In genomic region chr13:110562696-110563462, GRCh38 we compare ENCODE assay signal across 9 cellular contexts. TPM values are rescaled to one million over a fixed set of nuclear protein-coding genes. Genes with fewer than 3 reads are reported as not detected.
DNase-seq lines count a peak whose midpoint lies in the region; ATAC-seq and TF ChIP-seq lines count a peak whose summit lies in the region.
"Had no signal": no experiment of that assay in that cellular context is flagged by ENCODE, and none has a peak within 500 bp of the region (broad histone marks: within the 10 kb centered on the region; RNA-seq: fewer than 3 reads in every experiment).

No MANE protein-coding gene starts in this region.

- H3K27ac ChIP-seq in right lobe of liver: peak overlapping the region; percentile 88 to 98 (median 90)
- H3K27ac ChIP-seq in subcutaneous abdominal adipose tissue (ENCODE audit: low read depth, low read length): peak overlapping the region; percentile 89

- H3K36me3 Mint-ChIP-seq in T-helper 2 cell treated with Interferon-gamma antibody and Interleukin-4, amounts not matched to agents 5 μg/mL and 100 μg/mL, for 36 hours (ENCODE audit: low read depth): no peaks in the 10 kb centered on the region

- H3K9me3 ChIP-seq in adipocyte (ENCODE audit: control insufficient read depth, low read length) (no peaks in the 10 kb centered on the region), right lobe of liver (no peaks in the 10 kb centered on the region), subcutaneous abdominal adipose tissue (ENCODE audit: control insufficient read depth in 5 of 5, low read length in 5 of 5) (no peaks in the 10 kb centered on the region)

- no peaks in the 10 kb centered on the region for H3K9me3 Mint-ChIP-seq in T-helper 2 cell treated with Interferon-gamma antibody and Interleukin-4, amounts not matched to agents 5 μg/mL and 100 μg/mL, for 36 hours

- peak overlapping the region; percentile 91 for H3K4me3 ChIP-seq in adipocyte (ENCODE audit: low read length)
- H3K4me3 ChIP-seq in right lobe of liver: peak overlapping the region; percentile 84 to 96 (median 91)
- H3K4me3 ChIP-seq in subcutaneous abdominal adipose tissue (ENCODE audit: low read depth in 1 of 5, low read length in 5 of 5): peak overlapping the region; percentile 84 to 96 (median 87)

- 27% methylated on average over 16 of the region's 17 CpGs for WGBS in right lobe of liver (ENCODE audit: insufficient coverage, low coverage, low lambda C conversion rate, missing lambda C conversion rate)

- DNase-seq in T-helper 2 cell treated with Interferon-gamma antibody and Interleukin-4, amounts not matched to agents 5 μg/mL and 100 μg/mL, for 36 hours (ENCODE audit: low spot score): no peak
- DNase-seq in T-helper 2 cell (no peak), adipocyte (ENCODE audit: low read depth) (no peak), right lobe of liver (peak in 1 of 3 donors; percentile 74), iPS-NIHi7 (ENCODE audit: extremely low spot score) (no peak), SIG-M5 (lab: John Stamatoyannopoulos, UW) (no peak)
- DNase-seq: glutamatergic neuron had no signal

- peak; percentile 3 to 34 (median 10) for ATAC-seq in right lobe of liver
- no peak for ATAC-seq in GM18511 (IDR thresholded peaks at IDR 0.05; ENCODE audit: unreplicated experiment)

- H3K27me3 Mint-ChIP-seq in T-helper 2 cell treated with Interferon-gamma antibody and Interleukin-4, amounts not matched to agents 5 μg/mL and 100 μg/mL, for 36 hours (ENCODE audit: low read depth): peaks cover 36% of the 10 kb centered on the region

- no peak overlapping the region for H3K27ac Mint-ChIP-seq in T-helper 2 cell treated with Interferon-gamma antibody and Interleukin-4, amounts not matched to agents 5 μg/mL and 100 μg/mL, for 36 hours

- no peaks in the 10 kb centered on the region for H3K27me3 ChIP-seq in adipocyte (replicated peaks; ENCODE audit: control insufficient read depth, insufficient read depth, low read length)
- H3K27me3 ChIP-seq in right lobe of liver: no peaks in the 10 kb centered on the region
- no peaks in the 10 kb centered on the region for H3K27me3 ChIP-seq in subcutaneous abdominal adipose tissue (ENCODE audit: control insufficient read depth in 5 of 5, insufficient read depth in 4 of 5, low read length in 5 of 5)

- TF ChIP-seq CTCF in right lobe of liver (IDR thresholded peaks at IDR 0.05): peak in 1 of 4 donors; percentile 10

- peaks cover 9% of the 10 kb centered on the region for H3K36me3 ChIP-seq in adipocyte (ENCODE audit: control insufficient read depth, insufficient read depth, low read length, severe bottlenecking)
- no peaks in the 10 kb centered on the region for H3K36me3 ChIP-seq in right lobe of liver
- peaks cover 0 to 5% (median 0%) of the 10 kb centered on the region in 5 donors for H3K36me3 ChIP-seq in subcutaneous abdominal adipose tissue (ENCODE audit: control insufficient read depth in 5 of 5, insufficient read depth in 5 of 5, low read length in 5 of 5)

- no peak for TF ChIP-seq POLR2A in right lobe of liver (IDR thresholded peaks at IDR 0.05)

- H3K4me1 ChIP-seq in adipocyte (ENCODE audit: control insufficient read depth, insufficient read depth, low read length) (peaks cover 24% of the 10 kb centered on the region), right lobe of liver (peaks cover 0 to 28% (median 5%) of the 10 kb centered on the region in 4 donors), subcutaneous abdominal adipose tissue (ENCODE audit: control insufficient read depth in 5 of 5, insufficient read depth in 5 of 5, low read length in 5 of 5) (peaks cover 7 to 52% (median 37%) of the 10 kb centered on the region in 5 donors)

- H3K4me3 Mint-ChIP-seq in T-helper 2 cell treated with Interferon-gamma antibody and Interleukin-4, amounts not matched to agents 5 μg/mL and 100 μg/mL, for 36 hours: peak overlapping the region; percentile 96

- intact Hi-C loops in right lobe of liver (cut with DNase I): loop anchor here in 1 of 2 donors (10.0 kb wide), 1 partner anchor 108 kb away; no protein-coding TSS in a partner anchor

- H3K9ac ChIP-seq in adipocyte (ENCODE audit: low read length) (peak overlapping the region; percentile 92), subcutaneous abdominal adipose tissue (ENCODE audit: low read length in 5 of 5) (peak overlapping the region in 1 of 5 donors; percentile 77)

- peaks cover 16% of the 10 kb centered on the region for H3K4me1 Mint-ChIP-seq in T-helper 2 cell treated with Interferon-gamma antibody and Interleukin-4, amounts not matched to agents 5 μg/mL and 100 μg/mL, for 36 hours (ENCODE audit: low read depth)

RNA-seq across cellular contexts. Expression of gene RAB20, which starts 1.4 kb away (rescaled TPM):
- 10 to 100 TPM; 12.5 to 47.2 (median 36.3) TPM for total RNA-seq in right lobe of liver

RNA-seq across cellular contexts. Expression of gene NAXD, which starts 52.5 kb away (rescaled TPM):
- total RNA-seq in right lobe of liver: 10 to 100 TPM; 24.2 to 41.9 (median 29.9) TPM
